23 cellular contexts compared by ENCODE assay signal in the genomic region with DNA sequence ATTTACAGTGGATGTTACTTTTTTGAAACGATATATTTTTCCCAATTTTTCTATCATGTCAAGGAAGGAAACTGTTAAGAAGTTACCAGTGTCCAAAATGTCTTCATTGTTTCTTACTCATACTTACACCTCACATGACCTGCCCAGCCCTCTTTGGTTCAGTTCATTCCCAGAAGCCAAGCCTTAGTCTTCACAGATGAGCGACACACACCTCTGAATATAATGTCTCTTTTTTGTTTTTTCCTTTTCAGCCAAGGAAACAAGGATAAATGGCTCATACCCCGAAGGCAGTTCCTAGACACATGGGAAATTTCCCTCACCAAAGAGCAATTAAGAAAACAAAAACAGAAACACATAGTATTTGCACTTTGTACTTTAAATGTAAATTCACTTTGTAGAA.
DNase-seq lines count a peak whose midpoint lies in the region; ATAC-seq and TF ChIP-seq lines count a peak whose summit lies in the region.
"Had no signal": no experiment of that assay in that cellular context is flagged by ENCODE, and none has a peak within 500 bp of the region (broad histone marks: within the 10 kb centered on the region; RNA-seq: fewer than 3 reads in every experiment).

No MANE protein-coding gene starts in this region.

- H3K9me3 Mint-ChIP-seq in GM23338 (peaks cover 11% of the 10 kb centered on the region; the same call in 2 of the 3 replicates), WTC11 (peaks cover 6% of the 10 kb centered on the region)

- H3K79me2 ChIP-seq in GM23338 (replicated peaks; ENCODE audit: insufficient read depth), result no peaks in the 10 kb centered on the region

- peaks cover 11% of the 10 kb centered on the region for H3K9me2 ChIP-seq in GM23338 (ENCODE audit: insufficient read depth)

- ATAC-seq in GM23338 (no peak), HG03571 (IDR thresholded peaks at IDR 0.05; ENCODE audit: unreplicated experiment) (no peak), WTC11 (no peak), HG02798 (IDR thresholded peaks at IDR 0.05; ENCODE audit: poor library complexity, unreplicated experiment) (no peak)
- ATAC-seq: A549, SK-N-SH treated with all-trans-retinoic acid at 6 μM for 48 hours had no signal

- H3K4me1 Mint-ChIP-seq in GM23338, result peaks cover 25% of the 10 kb centered on the region
- H3K4me1 Mint-ChIP-seq in WTC11, result peaks cover 41% of the 10 kb centered on the region
- H3K4me1 Mint-ChIP-seq: B cell, CD14-positive monocyte had no signal

- H3F3A ChIP-seq in GM23338 (replicated peaks; ENCODE audit: low read depth), result no peaks in the 10 kb centered on the region

- H3K27ac ChIP-seq in GM23338 (ENCODE audit: low read depth), result no peak overlapping the region
- H3K27ac ChIP-seq: A549, HL-60, PC-9 had no signal

- H3K4me3 ChIP-seq in GM23338, result no peak overlapping the region
- H3K4me3 ChIP-seq in epithelial cell of esophagus (ENCODE audit: low read length), result no peak overlapping the region
- H3K4me3 ChIP-seq: A549, PC-9 had no signal

- H2AFZ ChIP-seq in GM23338, result no peak overlapping the region
- H2AFZ ChIP-seq: PC-9 had no signal

- DNase-seq in GM23338 (ENCODE audit: low spot score), result no peak
- DNase-seq in epithelial cell of esophagus (ENCODE audit: low read depth), result peak; percentile 35
- peak; percentile 11 for DNase-seq in kidney glomerular epithelial cell (lab: John Stamatoyannopoulos, UW)
- peak; percentile 77 for DNase-seq in renal cortical epithelial cell (ENCODE audit: low read depth)
- no peak for DNase-seq in WTC11 (ENCODE audit: low spot score)
- DNase-seq: DMS79, KBM-7, NCI-H1092 treated with DMSO at 0.1 percent for 48 hours, NCI-H146, NCI-H2029, NCI-H2227 treated with DMSO at 0.1 percent for 48 hours, NCI-H510A, NCI-H748 treated with DMSO at 0.1 percent for 48 hours, PC-9, RPMI8226, SIG-M5 had no signal

- H3K27me3 Mint-ChIP-seq in GM23338 (ENCODE audit: insufficient read depth, low read depth, poor library complexity) (peaks cover 8% of the 10 kb centered on the region), WTC11 (ENCODE audit: low read depth) (no peaks in the 10 kb centered on the region)
- H3K27me3 Mint-ChIP-seq: B cell had no signal

- no peaks in the 10 kb centered on the region for H4K20me1 ChIP-seq in GM23338 (replicated peaks; ENCODE audit: insufficient read depth)

- CTCF ChIA-PET in WTC11 (lab: Charles Lee), result interaction anchor here (1.0 kb wide), 1 partner anchor 45 kb away, joined by 3 read pairs; no protein-coding TSS in a partner anchor

- H3K4me3 Mint-ChIP-seq in GM23338 (no peak overlapping the region), WTC11 (no peak overlapping the region)
- H3K4me3 Mint-ChIP-seq: B cell, CD14-positive monocyte had no signal

- POLR2A ChIA-PET in WTC11 (lab: Charles Lee), result no interaction called here

- no peaks in the 10 kb centered on the region for H3K27me3 ChIP-seq in GM23338 (ENCODE audit: insufficient read depth)

- no peaks in the 10 kb centered on the region for H3K36me3 ChIP-seq in GM23338 (ENCODE audit: insufficient read depth)

- no peak for TF ChIP-seq CTCF in GM23338 (conservative IDR thresholded peaks at IDR 0.05; ENCODE audit: low read depth in 2 of 2)
- TF ChIP-seq CTCF in epithelial cell of esophagus (IDR thresholded peaks at IDR 0.05; ENCODE audit: insufficient read depth, low read depth, low read length, missing control alignments), result no peak
- TF ChIP-seq CTCF in WTC11 (IDR thresholded peaks at IDR 0.05), result no peak

- H3K36me3 Mint-ChIP-seq in GM23338 (ENCODE audit: low read depth) (peaks cover 11% of the 10 kb centered on the region; the same call in 2 of the 3 replicates), WTC11 (no peaks in the 10 kb centered on the region; the same call in 1 of the 2 replicates)
- H3K36me3 Mint-ChIP-seq: CD14-positive monocyte had no signal

- peak overlapping the region; percentile 42; the same call in 1 of the 2 replicates for H3K27ac Mint-ChIP-seq in GM23338
- no peak overlapping the region; the same call in 1 of the 2 replicates for H3K27ac Mint-ChIP-seq in WTC11
- H3K27ac Mint-ChIP-seq: B cell, CD14-positive monocyte had no signal

- H3K4me1 ChIP-seq in GM23338 (ENCODE audit: insufficient read depth), result peaks cover 25% of the 10 kb centered on the region
- H3K4me1 ChIP-seq: A549 had no signal

- H3K4me2 ChIP-seq in GM23338, result no peak overlapping the region
- H3K4me2 ChIP-seq: A549, PC-9 had no signal

TF ChIP-seq in GM23338, 12 proteins besides CTCF, POLR2A, EP300 and RAD21 (continues in another document):
- no peak for TF ChIP-seq EZH2 (IDR thresholded peaks at IDR 0.05; ENCODE audit: low read depth, unreplicated experiment)
- TF ChIP-seq CREB1 (CRISPR knock-in tag; IDR thresholded peaks at IDR 0.05; ENCODE audit: low read depth), result no peak

TF ChIP-seq in WTC11, 78 proteins besides CTCF, POLR2A, EP300 and RAD21:
- TF ChIP-seq, protein P1, sequence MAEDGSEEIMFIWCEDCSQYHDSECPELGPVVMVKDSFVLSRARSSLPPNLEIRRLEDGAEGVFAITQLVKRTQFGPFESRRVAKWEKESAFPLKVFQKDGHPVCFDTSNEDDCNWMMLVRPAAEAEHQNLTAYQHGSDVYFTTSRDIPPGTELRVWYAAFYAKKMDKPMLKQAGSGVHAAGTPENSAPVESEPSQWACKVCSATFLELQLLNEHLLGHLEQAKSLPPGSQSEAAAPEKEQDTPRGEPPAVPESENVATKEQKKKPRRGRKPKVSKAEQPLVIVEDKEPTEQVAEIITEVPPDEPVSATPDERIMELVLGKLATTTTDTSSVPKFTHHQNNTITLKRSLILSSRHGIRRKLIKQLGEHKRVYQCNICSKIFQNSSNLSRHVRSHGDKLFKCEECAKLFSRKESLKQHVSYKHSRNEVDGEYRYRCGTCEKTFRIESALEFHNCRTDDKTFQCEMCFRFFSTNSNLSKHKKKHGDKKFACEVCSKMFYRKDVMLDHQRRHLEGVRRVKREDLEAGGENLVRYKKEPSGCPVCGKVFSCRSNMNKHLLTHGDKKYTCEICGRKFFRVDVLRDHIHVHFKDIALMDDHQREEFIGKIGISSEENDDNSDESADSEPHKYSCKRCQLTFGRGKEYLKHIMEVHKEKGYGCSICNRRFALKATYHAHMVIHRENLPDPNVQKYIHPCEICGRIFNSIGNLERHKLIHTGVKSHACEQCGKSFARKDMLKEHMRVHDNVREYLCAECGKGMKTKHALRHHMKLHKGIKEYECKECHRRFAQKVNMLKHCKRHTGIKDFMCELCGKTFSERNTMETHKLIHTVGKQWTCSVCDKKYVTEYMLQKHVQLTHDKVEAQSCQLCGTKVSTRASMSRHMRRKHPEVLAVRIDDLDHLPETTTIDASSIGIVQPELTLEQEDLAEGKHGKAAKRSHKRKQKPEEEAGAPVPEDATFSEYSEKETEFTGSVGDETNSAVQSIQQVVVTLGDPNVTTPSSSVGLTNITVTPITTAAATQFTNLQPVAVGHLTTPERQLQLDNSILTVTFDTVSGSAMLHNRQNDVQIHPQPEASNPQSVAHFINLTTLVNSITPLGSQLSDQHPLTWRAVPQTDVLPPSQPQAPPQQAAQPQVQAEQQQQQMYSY (CRISPR knock-in tag; IDR thresholded peaks at IDR 0.05), result no peak
- no peak for TF ChIP-seq ZBTB21 (CRISPR knock-in tag; IDR thresholded peaks at IDR 0.05; ENCODE audit: borderline replicate concordance)
- TF ChIP-seq, protein P2, sequence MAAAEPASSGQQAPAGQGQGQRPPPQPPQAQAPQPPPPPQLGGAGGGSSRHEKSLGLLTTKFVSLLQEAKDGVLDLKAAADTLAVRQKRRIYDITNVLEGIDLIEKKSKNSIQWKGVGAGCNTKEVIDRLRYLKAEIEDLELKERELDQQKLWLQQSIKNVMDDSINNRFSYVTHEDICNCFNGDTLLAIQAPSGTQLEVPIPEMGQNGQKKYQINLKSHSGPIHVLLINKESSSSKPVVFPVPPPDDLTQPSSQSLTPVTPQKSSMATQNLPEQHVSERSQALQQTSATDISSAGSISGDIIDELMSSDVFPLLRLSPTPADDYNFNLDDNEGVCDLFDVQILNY (CRISPR knock-in tag; IDR thresholded peaks at IDR 0.05), result no peak
TF ChIP-seq in WTC11: peak in this region for 0.

Comparison
In these comparisons a context has a peak if more than half of its experiments do, and no peak if none do; other contexts are left out.
1. DNase-seq: peak in epithelial cell of esophagus (single experiment), kidney glomerular epithelial cell (single experiment) and renal cortical epithelial cell (single experiment); none in GM23338 (single experiment) and WTC11 (single experiment).